In genomic region chr17:76404976-76405563, GRCh38 we compare ENCODE assay signal across 21 cellular contexts. TPM values are rescaled to one million over a fixed set of nuclear protein-coding genes. Genes with fewer than 3 reads are reported as not detected.
DNase-seq lines count a peak whose midpoint lies in the region; ATAC-seq and TF ChIP-seq lines count a peak whose summit lies in the region.
"Had no signal": no experiment of that assay in that cellular context is flagged by ENCODE, and none has a peak within 500 bp of the region (broad histone marks: within the 10 kb centered on the region; RNA-seq: fewer than 3 reads in every experiment).

No MANE protein-coding gene starts in this region.

- H2AFZ ChIP-seq in osteoblast (ENCODE audit: low read length), result no peak overlapping the region

- TF ChIP-seq POLR2A in right lobe of liver (IDR thresholded peaks at IDR 0.05), result no peak

- no peak overlapping the region for H3K4me2 ChIP-seq in osteoblast (ENCODE audit: insufficient read depth, low read length)

- H4K20me1 ChIP-seq in osteoblast (ENCODE audit: insufficient read depth, low read length), result peaks cover 49% of the 10 kb centered on the region

- peaks cover 42% of the 10 kb centered on the region for H3K79me2 ChIP-seq in osteoblast (ENCODE audit: insufficient read depth, low read length)

- H3K9me3 ChIP-seq in liver (ENCODE audit: control insufficient read depth in 4 of 4, low read length in 3 of 4) (no peaks in the 10 kb centered on the region), right lobe of liver (no peaks in the 10 kb centered on the region), osteoblast (ENCODE audit: low read depth, low read length) (no peaks in the 10 kb centered on the region)
- H3K9me3 ChIP-seq: neutrophil, tibial artery had no signal

- TF ChIP-seq RAD21 in liver (IDR thresholded peaks at IDR 0.05), result no peak

- 86% methylated on average over 25 of the region's 25 CpGs for WGBS in liver
- WGBS in right lobe of liver (ENCODE audit: insufficient coverage, low coverage, low lambda C conversion rate, missing lambda C conversion rate), result 97% methylated on average over 15 of the region's 25 CpGs

- H3K27me3 ChIP-seq in liver (ENCODE audit: control insufficient read depth in 4 of 4, insufficient read depth in 4 of 4, low read length in 3 of 4), result no peaks in the 10 kb centered on the region
- no peaks in the 10 kb centered on the region for H3K27me3 ChIP-seq in right lobe of liver
- H3K27me3 ChIP-seq in osteoblast (ENCODE audit: insufficient read depth, low read length), result no peaks in the 10 kb centered on the region
- H3K27me3 ChIP-seq: neutrophil, tibial artery had no signal

- H3K4me1 ChIP-seq in liver (ENCODE audit: control insufficient read depth in 4 of 4, insufficient read depth in 4 of 4, low read length in 3 of 4), result peaks cover 0 to 13% (median 9%) of the 10 kb centered on the region in 4 donors
- H3K4me1 ChIP-seq in right lobe of liver, result peaks cover 0 to 15% (median 4%) of the 10 kb centered on the region in 4 donors
- H3K4me1 ChIP-seq in osteoblast (ENCODE audit: insufficient read depth, low read length), result peaks cover 9% of the 10 kb centered on the region

- H3K36me3 ChIP-seq in liver (ENCODE audit: control insufficient read depth in 4 of 4, insufficient read depth in 3 of 4, low read depth in 1 of 4, low read length in 3 of 4) (peaks cover 2 to 30% (median 9%) of the 10 kb centered on the region in 4 donors), right lobe of liver (peaks cover 0 to 26% (median 0%) of the 10 kb centered on the region in 4 donors), osteoblast (ENCODE audit: insufficient read depth, low read length) (peaks cover 35% of the 10 kb centered on the region)

- no peak for TF ChIP-seq CTCF in liver (IDR thresholded peaks at IDR 0.05; ENCODE audit: low read depth, low read length, missing input control)
- no peak for TF ChIP-seq CTCF in right lobe of liver (IDR thresholded peaks at IDR 0.05)
- TF ChIP-seq CTCF in osteoblast (IDR thresholded peaks at IDR 0.05; ENCODE audit: extremely low read depth, low read depth, low read length), result no peak

- no peak for DNase-seq in right lobe of liver
- peak; percentile 62 for DNase-seq in left cardiac atrium
- DNase-seq in osteoblast (ENCODE audit: insufficient read length, low spot score, missing footprints), result peak; percentile 39
- DNase-seq in NK-92 (lab: John Stamatoyannopoulos, UW; ENCODE audit: unreplicated experiment), result no peak
- DNase-seq in DMS53 (lab: John Stamatoyannopoulos, UW), result no peak
- no peak for DNase-seq in RPMI8226
- no peak for DNase-seq in SHP77 (lab: John Stamatoyannopoulos, UW)
- DNase-seq: 8988T; activated CD4-positive, alpha-beta memory T cell treated with anti-CD3 and anti-CD28 coated beads for 36 hours; activated CD4-positive, CD25-positive, alpha-beta regulatory T cell; activated CD8-positive, alpha-beta memory T cell treated with anti-CD3 and anti-CD28 coated beads, Interleukin-2, amount 50 U/mL, for 48 hours; activated naive CD8-positive, alpha-beta T cell treated with anti-CD3 and anti-CD28 coated beads for 36 hours; DMS153; foreskin melanocyte; NCI-H774; stimulated activated CD4-positive, alpha-beta T cell treated with anti-CD3 and anti-CD28 coated beads, Interleukin-12 subunit alpha, Interleukin-12 subunit beta, amount 100 ng/mL, for 4 hours; stimulated activated naive CD4-positive, alpha-beta T cell treated with Interleukin-2 at 50 U/mL for 16 hours; SW 1271 had no signal

- no peak overlapping the region for H3K9ac ChIP-seq in liver (ENCODE audit: low read depth in 1 of 2, low read length in 2 of 2)

- intact Hi-C loops in right lobe of liver (cut with DNase I) (loop anchor here in 1 of 2 donors (10.0 kb wide), 1 partner anchor 100 kb away; the partner anchor contains the start of gene RHBDF2), left cardiac atrium (cut with DNase I) (no loop called here)

- H3K4me3 ChIP-seq in liver (ENCODE audit: low read depth in 1 of 3, low read length in 3 of 3), result no peak overlapping the region
- H3K4me3 ChIP-seq in right lobe of liver, result no peak overlapping the region
- H3K4me3 ChIP-seq in osteoblast (ENCODE audit: insufficient read depth, low read length), result no peak overlapping the region
- H3K4me3 ChIP-seq: tibial artery had no signal

- H3K27ac ChIP-seq in liver (ENCODE audit: low read depth in 1 of 2, low read length in 2 of 2) (no peak overlapping the region), right lobe of liver (no peak overlapping the region), osteoblast (ENCODE audit: low read depth, low read length) (no peak overlapping the region)
- H3K27ac ChIP-seq: neutrophil, tibial artery had no signal

- no peak for ATAC-seq in right lobe of liver
- ATAC-seq in left cardiac atrium, result peak; percentile 50 to 67

TF ChIP-seq in liver, 16 proteins besides CTCF, POLR2A, EP300 and RAD21:
- TF ChIP-seq YY1 (IDR thresholded peaks at IDR 0.05), result no peak
- no peak for TF ChIP-seq RXRA (IDR thresholded peaks at IDR 0.05)
- peak; percentile 80 for TF ChIP-seq NR2F2 (IDR thresholded peaks at IDR 0.05)
- no peak for TF ChIP-seq FOXA2 (IDR thresholded peaks at IDR 0.05)
- TF ChIP-seq, protein P1, sequence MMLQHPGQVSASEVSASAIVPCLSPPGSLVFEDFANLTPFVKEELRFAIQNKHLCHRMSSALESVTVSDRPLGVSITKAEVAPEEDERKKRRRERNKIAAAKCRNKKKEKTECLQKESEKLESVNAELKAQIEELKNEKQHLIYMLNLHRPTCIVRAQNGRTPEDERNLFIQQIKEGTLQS (IDR thresholded peaks at IDR 0.05), result no peak

RNA-seq across cellular contexts. Expression of gene SPHK1, which starts 20.7 kb away (rescaled TPM):
- 10 to 100 TPM in 1 of 2 donors, under 1 TPM in 1; 0.92 to 11.4 TPM for total RNA-seq in liver
- 1 to 10 TPM in 1 of 2 donors, under 1 TPM in 1; 0.89 to 1.3 TPM for polyA plus RNA-seq in liver
- total RNA-seq in right lobe of liver, result 1 to 10 TPM in 4 of 6 experiments, under 1 TPM in 2; 0.35 to 2.6 (median 1.5) TPM
- total RNA-seq in left cardiac atrium, result 10 to 100 TPM in 1 of 2 donors, 1 to 10 TPM in 1; 4.8 to 27.9 TPM
- 112 and 142 TPM in 2 replicates for total RNA-seq in osteoblast

RNA-seq across cellular contexts. Expression of gene UBE2O, which starts 47.9 kb away (rescaled TPM):
- 10 to 100 TPM; 13.1 to 71.5 TPM for total RNA-seq in liver
- polyA plus RNA-seq in liver, result 1 to 10 TPM; 3.3 to 5.4 TPM
- 10 to 100 TPM in 5 of 6 experiments, 1 to 10 TPM in 1; 10.0 to 12.9 (median 12.0) TPM for total RNA-seq in right lobe of liver
- 10 to 100 TPM; 28.3 to 29.1 TPM for total RNA-seq in left cardiac atrium
- total RNA-seq in osteoblast, result 17.7 and 19.5 TPM in 2 replicates

RNA-seq across cellular contexts. Expression of gene PRPSAP1, which starts 51.4 kb away (rescaled TPM):
- 10 to 100 TPM; 21.4 to 78.1 TPM for total RNA-seq in liver
- polyA plus RNA-seq in liver, result 10 to 100 TPM; 33.9 to 71.3 TPM
- total RNA-seq in right lobe of liver, result 10 to 100 TPM; 39.3 to 55.6 (median 45.1) TPM
- total RNA-seq in left cardiac atrium, result 10 to 100 TPM; 38.9 to 39.3 TPM
- 79.6 and 82.2 TPM in 2 replicates for total RNA-seq in osteoblast

Comparison
In these comparisons a context has a peak if more than half of its experiments do, and no peak if none do; other contexts are left out.
1. ATAC-seq: peak in left cardiac atrium (2 of 2); none in right lobe of liver (0 of 4).
2. DNase-seq: peak in left cardiac atrium (single experiment) and osteoblast (single experiment); none in right lobe of liver (0 of 3), NK-92 (single experiment), DMS53 (single experiment), RPMI8226 (single experiment) and SHP77 (0 of 2).